ENCODE assay signal across 14 cellular contexts in the genomic region with DNA sequence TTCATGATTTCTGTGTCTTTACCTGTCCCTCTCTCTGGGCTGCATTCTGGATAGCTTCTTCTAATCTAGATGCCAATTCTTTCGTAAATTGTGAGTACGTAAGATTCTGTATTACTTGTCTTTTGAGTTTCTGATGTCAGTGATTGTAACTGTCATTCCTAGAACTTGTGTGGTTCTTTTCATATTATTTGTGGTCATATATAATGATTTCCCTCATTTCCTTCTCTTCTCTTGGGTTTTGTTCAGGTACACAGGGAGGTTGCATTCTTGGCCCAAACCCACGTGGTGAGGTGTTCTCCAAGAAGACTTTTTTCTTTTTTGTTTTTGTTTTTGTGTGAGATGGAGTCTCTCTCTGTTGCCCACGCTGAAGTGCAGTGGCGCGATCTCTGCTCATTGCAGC. TPM values are rescaled to one million over a fixed set of nuclear protein-coding genes. Genes with fewer than 3 reads are reported as not detected.
DNase-seq lines count a peak whose midpoint lies in the region; ATAC-seq and TF ChIP-seq lines count a peak whose summit lies in the region.
"Had no signal": no experiment of that assay in that cellular context is flagged by ENCODE, and none has a peak within 500 bp of the region (broad histone marks: within the 10 kb centered on the region; RNA-seq: fewer than 3 reads in every experiment).

No MANE protein-coding gene starts in this region.

- H3K27me3 Mint-ChIP-seq in activated CD4-positive, alpha-beta memory T cell treated with anti-CD3 and anti-CD28 coated beads for 36 hours: no peaks in the 10 kb centered on the region
- H3K27me3 Mint-ChIP-seq in activated CD4-positive, alpha-beta memory T cell treated with anti-CD3 and anti-CD28 coated beads, Interleukin-2, amount 10 ng/mL, durations not matched to agents 7 days and 5 days: no peaks in the 10 kb centered on the region
- H3K27me3 Mint-ChIP-seq in activated naive CD8-positive, alpha-beta T cell treated with anti-CD3 and anti-CD28 coated beads, Interleukin-2, amount 10 ng/mL, durations not matched to agents 7 days and 5 days: no peaks in the 10 kb centered on the region
- H3K27me3 Mint-ChIP-seq in endodermal cell (ENCODE audit: insufficient read depth): no peaks in the 10 kb centered on the region

- intact Hi-C loops in activated CD4-positive, alpha-beta memory T cell treated with anti-CD3 and anti-CD28 coated beads for 36 hours (cut with micrococcal nuclease): loop anchor here (1.0 to 10.0 kb wide), 3 partner anchors 28 to 1656 kb away; partner anchors contain the start of genes INIP and TXN

- peaks cover 3% of the 10 kb centered on the region for H3K36me3 ChIP-seq in endodermal cell (ENCODE audit: control insufficient read depth, insufficient read depth, low read length)

- H3K9me3 ChIP-seq in endodermal cell (ENCODE audit: control insufficient read depth, low read length): no peaks in the 10 kb centered on the region

- peak; percentile 35 for DNase-seq in activated CD4-positive, alpha-beta memory T cell treated with anti-CD3 and anti-CD28 coated beads for 36 hours
- DNase-seq in activated CD4-positive, alpha-beta memory T cell treated with anti-CD3 and anti-CD28 coated beads, Interleukin-2, amount 10 ng/mL, durations not matched to agents 7 days and 5 days: no peak
- DNase-seq in LHCN-M2 (ENCODE audit: low read depth) (peak; percentile 3), substantia nigra (lab: John Stamatoyannopoulos, UW) (no peak), NCI-H187 treated with DMSO at 0.1 percent for 48 hours (lab: John Stamatoyannopoulos, UW) (no peak), endodermal cell (no peak)
- DNase-seq in activated naive CD8-positive, alpha-beta T cell treated with anti-CD3 and anti-CD28 coated beads, Interleukin-2, amount 10 ng/mL, durations not matched to agents 7 days and 5 days: no peak
- no peak for DNase-seq in stimulated activated effector memory CD8-positive, alpha-beta T cell treated with anti-CD3 and anti-CD28 coated beads, Interleukin-12 subunit alpha, Interleukin-12 subunit beta, amount 100 ng/mL, for 72 hours (ENCODE audit: low spot score in 2 of 2)
- DNase-seq: activated CD8-positive, alpha-beta memory T cell treated with anti-CD3 and anti-CD28 coated beads, Interleukin-2, amount 50 U/mL, for 4 hours; cerebellar nuclear complex; NCI-H774 had no signal

- H3K4me3 ChIP-seq in endodermal cell (ENCODE audit: low read length): no peak overlapping the region
- H3K4me3 ChIP-seq: hepatocyte, skin epidermis had no signal

- no peak overlapping the region for H3K27ac ChIP-seq in substantia nigra (ENCODE audit: low read depth, low read length, poor library complexity, severe bottlenecking)
- no peak overlapping the region for H3K27ac ChIP-seq in endodermal cell (ENCODE audit: low read depth, low read length)
- H3K27ac ChIP-seq: hepatocyte, parathyroid adenoma had no signal

- H3K27me3 ChIP-seq in endodermal cell (ENCODE audit: control insufficient read depth, insufficient read depth, low read length, poor library complexity, severe bottlenecking): no peaks in the 10 kb centered on the region
- H3K27me3 ChIP-seq: hepatocyte had no signal

- no peak overlapping the region for H3K4me3 Mint-ChIP-seq in activated CD4-positive, alpha-beta memory T cell treated with anti-CD3 and anti-CD28 coated beads for 36 hours
- H3K4me3 Mint-ChIP-seq in activated CD4-positive, alpha-beta memory T cell treated with anti-CD3 and anti-CD28 coated beads, Interleukin-2, amount 10 ng/mL, durations not matched to agents 7 days and 5 days: no peak overlapping the region
- peak overlapping the region; percentile 16 for H3K4me3 Mint-ChIP-seq in activated naive CD8-positive, alpha-beta T cell treated with anti-CD3 and anti-CD28 coated beads, Interleukin-2, amount 10 ng/mL, durations not matched to agents 7 days and 5 days
- no peak overlapping the region for H3K4me3 Mint-ChIP-seq in stimulated activated effector memory CD8-positive, alpha-beta T cell treated with anti-CD3 and anti-CD28 coated beads, Interleukin-12 subunit alpha, Interleukin-12 subunit beta, amount 100 ng/mL, for 72 hours
- no peak overlapping the region for H3K4me3 Mint-ChIP-seq in endodermal cell

- H3K36me3 Mint-ChIP-seq in activated CD4-positive, alpha-beta memory T cell treated with anti-CD3 and anti-CD28 coated beads for 36 hours: peaks cover 6% of the 10 kb centered on the region
- peaks cover 34% of the 10 kb centered on the region for H3K36me3 Mint-ChIP-seq in activated CD4-positive, alpha-beta memory T cell treated with anti-CD3 and anti-CD28 coated beads, Interleukin-2, amount 10 ng/mL, durations not matched to agents 7 days and 5 days (ENCODE audit: low read depth)
- peaks cover 30% of the 10 kb centered on the region for H3K36me3 Mint-ChIP-seq in activated naive CD8-positive, alpha-beta T cell treated with anti-CD3 and anti-CD28 coated beads, Interleukin-2, amount 10 ng/mL, durations not matched to agents 7 days and 5 days
- peaks cover 14% of the 10 kb centered on the region for H3K36me3 Mint-ChIP-seq in stimulated activated effector memory CD8-positive, alpha-beta T cell treated with anti-CD3 and anti-CD28 coated beads, Interleukin-12 subunit alpha, Interleukin-12 subunit beta, amount 100 ng/mL, for 72 hours
- H3K36me3 Mint-ChIP-seq in endodermal cell (ENCODE audit: low read depth): peaks cover 2% of the 10 kb centered on the region

- no peaks in the 10 kb centered on the region for H3K9me3 Mint-ChIP-seq in activated CD4-positive, alpha-beta memory T cell treated with anti-CD3 and anti-CD28 coated beads for 36 hours
- H3K9me3 Mint-ChIP-seq in activated CD4-positive, alpha-beta memory T cell treated with anti-CD3 and anti-CD28 coated beads, Interleukin-2, amount 10 ng/mL, durations not matched to agents 7 days and 5 days: no peaks in the 10 kb centered on the region
- no peaks in the 10 kb centered on the region for H3K9me3 Mint-ChIP-seq in activated naive CD8-positive, alpha-beta T cell treated with anti-CD3 and anti-CD28 coated beads, Interleukin-2, amount 10 ng/mL, durations not matched to agents 7 days and 5 days
- no peaks in the 10 kb centered on the region for H3K9me3 Mint-ChIP-seq in stimulated activated effector memory CD8-positive, alpha-beta T cell treated with anti-CD3 and anti-CD28 coated beads, Interleukin-12 subunit alpha, Interleukin-12 subunit beta, amount 100 ng/mL, for 72 hours
- H3K9me3 Mint-ChIP-seq in endodermal cell: no peaks in the 10 kb centered on the region

- CTCF ChIA-PET in activated CD4-positive, alpha-beta memory T cell treated with anti-CD3 and anti-CD28 coated beads for 36 hours (lab: Charles Lee): interaction anchor here (0.8 kb wide), 1 partner anchor 12 kb away, joined by 3 read pairs; no protein-coding TSS in a partner anchor
- CTCF ChIA-PET in activated CD4-positive, alpha-beta memory T cell treated with anti-CD3 and anti-CD28 coated beads, Interleukin-2, amount 10 ng/mL, durations not matched to agents 7 days and 5 days (lab: Charles Lee): no interaction called here

- no peak overlapping the region for H3K9ac ChIP-seq in endodermal cell (ENCODE audit: extremely low read depth, low read length, poor library complexity, severe bottlenecking)
- H3K9ac ChIP-seq: parathyroid adenoma had no signal

- H3K27ac Mint-ChIP-seq in activated CD4-positive, alpha-beta memory T cell treated with anti-CD3 and anti-CD28 coated beads for 36 hours: no peak overlapping the region
- no peak overlapping the region for H3K27ac Mint-ChIP-seq in activated CD4-positive, alpha-beta memory T cell treated with anti-CD3 and anti-CD28 coated beads, Interleukin-2, amount 10 ng/mL, durations not matched to agents 7 days and 5 days
- no peak overlapping the region for H3K27ac Mint-ChIP-seq in activated naive CD8-positive, alpha-beta T cell treated with anti-CD3 and anti-CD28 coated beads, Interleukin-2, amount 10 ng/mL, durations not matched to agents 7 days and 5 days
- no peak overlapping the region for H3K27ac Mint-ChIP-seq in stimulated activated effector memory CD8-positive, alpha-beta T cell treated with anti-CD3 and anti-CD28 coated beads, Interleukin-12 subunit alpha, Interleukin-12 subunit beta, amount 100 ng/mL, for 72 hours
- H3K27ac Mint-ChIP-seq in endodermal cell: no peak overlapping the region

- no peak for ATAC-seq in activated naive CD8-positive, alpha-beta T cell treated with anti-CD3 and anti-CD28 coated beads, Interleukin-2, amount 10 ng/mL, durations not matched to agents 7 days and 5 days (ENCODE audit: low read depth)
- peak; percentile 58 for ATAC-seq in stimulated activated effector memory CD8-positive, alpha-beta T cell treated with anti-CD3 and anti-CD28 coated beads, Interleukin-12 subunit alpha, Interleukin-12 subunit beta, amount 100 ng/mL, for 72 hours

- POLR2A ChIA-PET in activated CD4-positive, alpha-beta memory T cell treated with anti-CD3 and anti-CD28 coated beads for 36 hours (lab: Charles Lee): no interaction called here
- POLR2A ChIA-PET in activated CD4-positive, alpha-beta memory T cell treated with anti-CD3 and anti-CD28 coated beads, Interleukin-2, amount 10 ng/mL, durations not matched to agents 7 days and 5 days (lab: Charles Lee): interaction anchor here (1.7 kb wide), 1 partner anchor 14 kb away, joined by 6 read pairs; the partner anchor contains the start of gene UGCG
- POLR2A ChIA-PET in activated naive CD8-positive, alpha-beta T cell treated with anti-CD3 and anti-CD28 coated beads, Interleukin-2, amount 10 ng/mL, durations not matched to agents 7 days and 5 days (lab: Charles Lee): interaction anchor here (1.0 kb wide), 1 partner anchor 16 kb away, joined by 3 read pairs; no protein-coding TSS in a partner anchor

- whole genome bisulfite sequencing in endodermal cell (ENCODE audit: insufficient coverage in 1 of 2, insufficient read length in 1 of 2), 2 experiments: 98% methylated on average over 6 of the region's 6 CpGs; no CpG with 5 or more reads in 1 of the 2 experiments

- TF ChIP-seq CTCF in endodermal cell (conservative IDR thresholded peaks at IDR 0.05): no peak

- H3K4me1 Mint-ChIP-seq in activated CD4-positive, alpha-beta memory T cell treated with anti-CD3 and anti-CD28 coated beads for 36 hours (ENCODE audit: low read depth): peaks cover 85% of the 10 kb centered on the region
- H3K4me1 Mint-ChIP-seq in activated CD4-positive, alpha-beta memory T cell treated with anti-CD3 and anti-CD28 coated beads, Interleukin-2, amount 10 ng/mL, durations not matched to agents 7 days and 5 days: peaks cover 47% of the 10 kb centered on the region
- peaks cover 55% of the 10 kb centered on the region for H3K4me1 Mint-ChIP-seq in activated naive CD8-positive, alpha-beta T cell treated with anti-CD3 and anti-CD28 coated beads, Interleukin-2, amount 10 ng/mL, durations not matched to agents 7 days and 5 days
- H3K4me1 Mint-ChIP-seq in stimulated activated effector memory CD8-positive, alpha-beta T cell treated with anti-CD3 and anti-CD28 coated beads, Interleukin-12 subunit alpha, Interleukin-12 subunit beta, amount 100 ng/mL, for 72 hours: peaks cover 85% of the 10 kb centered on the region
- H3K4me1 Mint-ChIP-seq in endodermal cell: peaks cover 5% of the 10 kb centered on the region

- H3K4me1 ChIP-seq in endodermal cell (ENCODE audit: control insufficient read depth, insufficient read depth, low read length): no peaks in the 10 kb centered on the region
- H3K4me1 ChIP-seq: parathyroid adenoma had no signal

RNA-seq across cellular contexts. Expression of gene UGCG, which starts 13.8 kb away (rescaled TPM):
- 10 to 100 TPM; 12.4 to 13.5 TPM for total RNA-seq in activated CD4-positive, alpha-beta memory T cell treated with anti-CD3 and anti-CD28 coated beads for 36 hours
- 10 to 100 TPM; 20.9 to 21.4 TPM for total RNA-seq in activated CD4-positive, alpha-beta memory T cell treated with anti-CD3 and anti-CD28 coated beads, Interleukin-2, amount 10 ng/mL, durations not matched to agents 7 days and 5 days
- 161 and 172 TPM in 2 replicates for total RNA-seq in LHCN-M2 (2014; rRNA removed)
- 66.9 TPM for polyA plus RNA-seq in LHCN-M2 (2012)
- total RNA-seq in activated naive CD8-positive, alpha-beta T cell treated with anti-CD3 and anti-CD28 coated beads, Interleukin-2, amount 10 ng/mL, durations not matched to agents 7 days and 5 days: 10 to 100 TPM; 24.9 to 27.1 TPM
- 10 to 100 TPM; 20.0 to 22.4 TPM for total RNA-seq in endodermal cell
- polyA plus RNA-seq in endodermal cell (2013, experiment 1 of 2): 20.5 TPM
- 19.2 TPM for polyA plus RNA-seq in endodermal cell (2013, experiment 2 of 2)

Comparison
In these comparisons a context has a peak if more than half of its experiments do, and no peak if none do; other contexts are left out.
1. DNase-seq: peak in activated CD4-positive, alpha-beta memory T cell treated with anti-CD3 and anti-CD28 coated beads for 36 hours (single experiment) and LHCN-M2 (single experiment); none in activated CD4-positive, alpha-beta memory T cell treated with anti-CD3 and anti-CD28 coated beads, Interleukin-2, amount 10 ng/mL, durations not matched to agents 7 days and 5 days (single experiment), activated naive CD8-positive, alpha-beta T cell treated with anti-CD3 and anti-CD28 coated beads, Interleukin-2, amount 10 ng/mL, durations not matched to agents 7 days and 5 days (single experiment), stimulated activated effector memory CD8-positive, alpha-beta T cell treated with anti-CD3 and anti-CD28 coated beads, Interleukin-12 subunit alpha, Interleukin-12 subunit beta, amount 100 ng/mL, for 72 hours (0 of 2), substantia nigra (0 of 49), NCI-H187 treated with DMSO at 0.1 percent for 48 hours (single experiment) and endodermal cell (single experiment).